ENCODE assay signal across 17 cellular contexts in genomic region chrX:129845616-129846190, GRCh38. TPM values are rescaled to one million over a fixed set of nuclear protein-coding genes. Genes with fewer than 3 reads are reported as not detected.
DNase-seq lines count a peak whose midpoint lies in the region; ATAC-seq, FAIRE-seq and TF ChIP-seq lines count a peak whose summit lies in the region.
"Had no signal": no experiment of that assay in that cellular context is flagged by ENCODE, and none has a peak within 500 bp of the region (broad histone marks: within the 10 kb centered on the region; RNA-seq: fewer than 3 reads in every experiment).

No MANE protein-coding gene starts in this region.

- H3K9ac ChIP-seq in HCT116 (ENCODE audit: low read length) (0 out of 2 replicates have a peak overlapping the region, but pooled peaks have one; percentile 20), astrocyte (ENCODE audit: low read length) (no peak overlapping the region)
- H3K9ac ChIP-seq: KMS-11 had no signal

- no peaks in the 10 kb centered on the region for H3K27me3 Mint-ChIP-seq in astrocyte (ENCODE audit: low read depth, unreplicated experiment)
- H3K27me3 Mint-ChIP-seq in nephron (ENCODE audit: low read depth): peaks cover 5% of the 10 kb centered on the region

- 59 to 64% methylated on average over 4 of the region's 4 CpGs for WGBS in lower leg skin, 2 donors

- H3K27me3 ChIP-seq in HCT116 (ENCODE audit: insufficient read depth, low read length) (no peaks in the 10 kb centered on the region), astrocyte (ENCODE audit: insufficient read depth, low read length) (peaks cover 3% of the 10 kb centered on the region)

- no TSS peak for BruUV-seq in HCT116 (replicated peaks; lab: Mats Ljungman, UMichigan)

- RAD21 ChIA-PET in HCT116 (lab: Charles Lee; ENCODE audit: low non-redundant PET in 1 of 2, low total read pairs in 2 of 2, uncharacterized antibody in 2 of 2, unreplicated experiment in 2 of 2): no interaction called here

- peak overlapping the region; percentile 38; the same call in 1 of the 2 replicates for H3K27ac ChIP-seq in HCT116 (ENCODE audit: low read depth, low read length)
- H3K27ac ChIP-seq in astrocyte (ENCODE audit: low read depth, low read length): no peak overlapping the region
- H3K27ac ChIP-seq: KMS-11 had no signal

- TF ChIP-seq POLR2A in HCT116 (IDR thresholded peaks at IDR 0.05; ENCODE audit: borderline replicate concordance, extremely low read depth, insufficient read depth, insufficient read length): no peak
- TF ChIP-seq POLR2A in lower leg skin (IDR thresholded peaks at IDR 0.05): no peak

- peak; percentile 47 for FAIRE-seq in astrocyte (lab: Jason Lieb, UNC)
- FAIRE-seq: D721Med had no signal

- H3K27ac Mint-ChIP-seq in astrocyte (ENCODE audit: unreplicated experiment) (no peak overlapping the region), nephron (no peak overlapping the region)
- H3K27ac Mint-ChIP-seq: CD4-positive, CD25-positive, alpha-beta regulatory T cell; HFFc6 had no signal

- H3K4me1 Mint-ChIP-seq in astrocyte (ENCODE audit: low read depth, unreplicated experiment) (peaks cover 11% of the 10 kb centered on the region), nephron (peaks cover 14% of the 10 kb centered on the region)

- H3K79me2 ChIP-seq in HCT116 (ENCODE audit: insufficient read depth, low read length) (peaks cover 6% of the 10 kb centered on the region; the same call in 1 of the 2 replicates), astrocyte (ENCODE audit: insufficient read depth, low read length) (peaks cover 14% of the 10 kb centered on the region)

- intact Hi-C loops in HCT116 (cut with micrococcal nuclease) (no loop called here), lower leg skin (cut with DNase I; ENCODE audit: low total_unique reads) (no loop called here), Right ventricle myocardium inferior (cut with DNase I) (loop anchor here (10.0 kb wide), 1 partner anchor 139 kb away; the partner anchor contains the start of gene BCORL1)

- no peaks in the 10 kb centered on the region for H3K9me3 ChIP-seq in HCT116 (ENCODE audit: control insufficient read depth in 1 of 2, insufficient read depth in 1 of 2, low read depth in 1 of 2, low read length in 2 of 2)
- H3K9me3 ChIP-seq in astrocyte (ENCODE audit: insufficient read depth, low read depth, low read length): no peaks in the 10 kb centered on the region

- H3K4me2 ChIP-seq in HCT116 (ENCODE audit: low read length) (peak overlapping the region; percentile 57), astrocyte (ENCODE audit: low read length) (no peak overlapping the region)
- H3K4me2 ChIP-seq: KMS-11 had no signal

- H3K4me3 Mint-ChIP-seq in astrocyte (ENCODE audit: unreplicated experiment) (no peak overlapping the region), nephron (peak overlapping the region; percentile 24 to 62 (median 30))
- H3K4me3 Mint-ChIP-seq: HFFc6 had no signal

- H2AFZ ChIP-seq in HCT116 (ENCODE audit: low read depth, low read length, poor library complexity, severe bottlenecking) (peak overlapping the region; percentile 65), astrocyte (ENCODE audit: low read depth, low read length) (no peak overlapping the region)

- CTCF ChIA-PET in HCT116 (lab: Charles Lee): no interaction called here

- TF ChIP-seq CTCF in HCT116 (IDR thresholded peaks at IDR 0.05 in 2 of 3, conservative IDR thresholded peaks at IDR 0.05 in 1 of 3; ENCODE audit: borderline replicate concordance in 1 of 3, insufficient read depth in 1 of 3, low read depth in 2 of 3, low read length in 2 of 3) (no peak; a peak in 1 of 6 replicates), astrocyte (IDR thresholded peaks at IDR 0.05; ENCODE audit: insufficient read depth, low read depth, low read length) (no peak), nephron (IDR thresholded peaks at IDR 0.05; ENCODE audit: unreplicated experiment in 3 of 3) (no peak), lower leg skin (IDR thresholded peaks at IDR 0.05) (no peak)

- POLR2A ChIA-PET in HCT116 (lab: Charles Lee): interaction anchor here (0.6 kb wide), 1 partner anchor 60 kb away, joined by 3 read pairs; the partner anchor contains the start of gene UTP14A

- H3K4me3 ChIP-seq in HCT116 (replicated peaks in 1 of 2; ENCODE audit: low read depth in 1 of 2, low read length in 2 of 2): no peak overlapping the region; a peak in 1 of 4 replicates
- no peak overlapping the region for H3K4me3 ChIP-seq in astrocyte (ENCODE audit: insufficient read depth, low read depth, low read length)
- no peak overlapping the region for H3K4me3 ChIP-seq in lower leg skin (ENCODE audit: low read depth, poor library complexity, severe bottlenecking)

- H3K9me2 ChIP-seq in HCT116 (ENCODE audit: insufficient read depth): no peaks in the 10 kb centered on the region

- peak; percentile 56 for ATAC-seq in HCT116
- no peak for ATAC-seq in Right ventricle myocardium inferior

- no peak for TF ChIP-seq RAD21 in HCT116 (IDR thresholded peaks at IDR 0.05; ENCODE audit: low read depth)

- H3K4me1 ChIP-seq in HCT116 (ENCODE audit: control insufficient read depth in 1 of 2, insufficient read depth in 2 of 2, low read length in 2 of 2) (peaks cover 4 to 32% of the 10 kb centered on the region in 2 experiments; a peak in 2 of 4 replicates), astrocyte (ENCODE audit: insufficient read depth, low read length) (peaks cover 6% of the 10 kb centered on the region)

- DNase-seq in 8988T: peak; percentile 20
- peak; percentile 51 for DNase-seq in HCT116 (ENCODE audit: low read depth, low spot score)
- no peak for DNase-seq in astrocyte (ENCODE audit: low read depth)
- DNase-seq in epidermal melanocyte (ENCODE audit: insufficient read length, low spot score): no peak
- DNase-seq in lower leg skin (ENCODE audit: low spot score in 2 of 2): no peak
- no peak for DNase-seq in Right ventricle myocardium inferior (ENCODE audit: missing footprints)
- no peak for DNase-seq in H4 (ENCODE audit: low spot score)
- DNase-seq: CD4-positive, CD25-positive, alpha-beta regulatory T cell; GOT3; HFFc6; MM.1S; NCI-H1105; NCI-H187; NCI-H446 treated with DMSO at 0.1 percent for 48 hours had no signal

- H3K36me3 Mint-ChIP-seq in astrocyte (ENCODE audit: low read depth, unreplicated experiment): no peaks in the 10 kb centered on the region
- H3K36me3 Mint-ChIP-seq in nephron (ENCODE audit: low read depth): peaks cover 6% of the 10 kb centered on the region
- H3K36me3 Mint-ChIP-seq: CD4-positive, CD25-positive, alpha-beta regulatory T cell had no signal

- no peaks in the 10 kb centered on the region for H4K20me1 ChIP-seq in HCT116 (ENCODE audit: insufficient read depth)
- peaks cover 13% of the 10 kb centered on the region for H4K20me1 ChIP-seq in astrocyte (ENCODE audit: insufficient read depth, low read length)

- H3K9me3 Mint-ChIP-seq in astrocyte (ENCODE audit: unreplicated experiment) (no peaks in the 10 kb centered on the region), nephron (peaks cover 12% of the 10 kb centered on the region)
- H3K9me3 Mint-ChIP-seq: HFFc6 had no signal

- H3K36me3 ChIP-seq in HCT116 (ENCODE audit: control insufficient read depth in 1 of 2, insufficient read depth in 2 of 2, low read length in 2 of 2) (no peaks in the 10 kb centered on the region), astrocyte (ENCODE audit: insufficient read depth, low read length) (peaks cover 2% of the 10 kb centered on the region)

TF ChIP-seq in HCT116, 20 proteins besides CTCF, POLR2A, EP300 and RAD21 (continues in another document):
- TF ChIP-seq REST (IDR thresholded peaks at IDR 0.05; ENCODE audit: low read depth) (no peak), ELF1 (IDR thresholded peaks at IDR 0.05; ENCODE audit: borderline replicate concordance, low read depth) (no peak), FOSL1 (IDR thresholded peaks at IDR 0.05; ENCODE audit: low read depth) (peak; percentile 68), TCF7L2 (IDR thresholded peaks at IDR 0.05; ENCODE audit: borderline replicate concordance, extremely low read depth, insufficient read depth, insufficient read length) (no peak)

RNA-seq across cellular contexts. Expression of gene ZDHHC9, which starts 2.0 kb away (rescaled TPM):
- total RNA-seq in HCT116 (2021; ENCODE audit: unreplicated experiment): 18.9 TPM
- polyA plus RNA-seq in HCT116 (2012): 14.1 and 14.3 TPM in 2 replicates
- total RNA-seq in astrocyte: 64.0 and 66.7 TPM in 2 replicates
- total RNA-seq in lower leg skin: 10 to 100 TPM; 23.8 to 58.0 (median 40.1) TPM
- total RNA-seq in Right ventricle myocardium inferior: 17.9 TPM
- total RNA-seq in H4 (2014; rRNA removed; shearing (Covaris generic)): 16.0 and 24.5 TPM in 2 replicates

Comparison
In these comparisons a context has a peak if more than half of its experiments do, and no peak if none do; other contexts are left out.
1. DNase-seq: peak in 8988T (single experiment) and HCT116 (single experiment); none in astrocyte (single experiment), epidermal melanocyte (single experiment), lower leg skin (0 of 2), Right ventricle myocardium inferior (single experiment) and H4 (single experiment).